18 cellular contexts compared by ENCODE assay signal in genomic region chr14:105742531-105742848, GRCh38.
"Had no signal": no experiment of that assay in that cellular context is flagged by ENCODE, and none has a peak within 500 bp of the region (broad histone marks: within the 10 kb centered on the region; RNA-seq: fewer than 3 reads in every experiment).

No MANE protein-coding gene starts in this region.

- FAIRE-seq: frontal cortex, islet of Langerhans, TTC549 had no signal

- H3K4me1 ChIP-seq: heart left ventricle, left lung, parathyroid adenoma had no signal

- H3K4me3 Mint-ChIP-seq: activated CD4-positive, alpha-beta T cell treated with anti-CD3 and anti-CD28 coated beads, Interleukin-2, amount 10 ng/mL, durations not matched to agents 7 days and 5 days; activated naive CD8-positive, alpha-beta T cell treated with anti-CD3 and anti-CD28 coated beads, Interleukin-2, amount 50 U/mL, for 24 hours; effector memory CD8-positive, alpha-beta T cell; naive thymus-derived CD8-positive, alpha-beta T cell had no signal

- DNase-seq: activated CD4-positive, alpha-beta T cell treated with anti-CD3 and anti-CD28 coated beads, Interleukin-2, amount 10 ng/mL, durations not matched to agents 7 days and 5 days; activated CD4-positive, CD25-positive, alpha-beta regulatory T cell; activated CD8-positive, alpha-beta memory T cell treated with anti-CD3 and anti-CD28 coated beads for 24 hours; activated naive CD4-positive, alpha-beta T cell treated with Interleukin-2 at 50 U/mL for 16 hours; activated naive CD8-positive, alpha-beta T cell treated with anti-CD3 and anti-CD28 coated beads, Interleukin-2, amount 50 U/mL, for 24 hours; activated T-cell treated with anti-CD3 and anti-CD28 coated beads for 4 hours; cerebellar nuclear complex; dermis blood vessel endothelial cell; effector memory CD8-positive, alpha-beta T cell; heart left ventricle; naive thymus-derived CD8-positive, alpha-beta T cell; trophoblast cell had no signal

- H3K9me3 Mint-ChIP-seq: activated CD4-positive, alpha-beta T cell treated with anti-CD3 and anti-CD28 coated beads, Interleukin-2, amount 10 ng/mL, durations not matched to agents 7 days and 5 days; activated naive CD8-positive, alpha-beta T cell treated with anti-CD3 and anti-CD28 coated beads, Interleukin-2, amount 50 U/mL, for 24 hours; effector memory CD8-positive, alpha-beta T cell; naive thymus-derived CD8-positive, alpha-beta T cell had no signal

- H3K27ac ChIP-seq: epithelial cell of prostate, heart left ventricle, left lung, parathyroid adenoma had no signal

- H3K36me3 ChIP-seq: heart left ventricle, left lung had no signal

- H3K79me2 ChIP-seq: parathyroid adenoma had no signal

- ATAC-seq: activated naive CD8-positive, alpha-beta T cell treated with anti-CD3 and anti-CD28 coated beads, Interleukin-2, amount 50 U/mL, for 24 hours; effector memory CD8-positive, alpha-beta T cell; naive thymus-derived CD8-positive, alpha-beta T cell had no signal

- H2AFZ ChIP-seq: parathyroid adenoma had no signal

- H3K27me3 ChIP-seq: heart left ventricle had no signal

- H3K36me3 Mint-ChIP-seq: naive thymus-derived CD8-positive, alpha-beta T cell had no signal

- H3K4me3 ChIP-seq: heart left ventricle, left lung had no signal

- H3K9me3 ChIP-seq: heart left ventricle, left lung had no signal

- H3K9ac ChIP-seq: parathyroid adenoma had no signal

- H3K4me1 Mint-ChIP-seq: activated CD4-positive, alpha-beta T cell treated with anti-CD3 and anti-CD28 coated beads, Interleukin-2, amount 10 ng/mL, durations not matched to agents 7 days and 5 days; activated naive CD8-positive, alpha-beta T cell treated with anti-CD3 and anti-CD28 coated beads, Interleukin-2, amount 50 U/mL, for 24 hours; naive thymus-derived CD8-positive, alpha-beta T cell had no signal

- H3K27ac Mint-ChIP-seq: activated CD4-positive, alpha-beta T cell treated with anti-CD3 and anti-CD28 coated beads, Interleukin-2, amount 10 ng/mL, durations not matched to agents 7 days and 5 days; activated naive CD8-positive, alpha-beta T cell treated with anti-CD3 and anti-CD28 coated beads, Interleukin-2, amount 50 U/mL, for 24 hours; effector memory CD8-positive, alpha-beta T cell; naive thymus-derived CD8-positive, alpha-beta T cell had no signal

- H3K27me3 Mint-ChIP-seq: activated CD4-positive, alpha-beta T cell treated with anti-CD3 and anti-CD28 coated beads, Interleukin-2, amount 10 ng/mL, durations not matched to agents 7 days and 5 days; activated naive CD8-positive, alpha-beta T cell treated with anti-CD3 and anti-CD28 coated beads, Interleukin-2, amount 50 U/mL, for 24 hours had no signal
